9 cellular contexts compared by ENCODE assay signal in genomic region chr15:71651750-71652186, GRCh38.
A peak's percentile ranks its signal among the peaks of the same experiment; 100 is the strongest.
DNase-seq lines count a peak whose midpoint lies in the region; ATAC-seq, FAIRE-seq and TF ChIP-seq lines count a peak whose summit lies in the region.
"Had no signal": no experiment of that assay in that cellular context is flagged by ENCODE, and none has a peak within 500 bp of the region (broad histone marks: within the 10 kb centered on the region; RNA-seq: fewer than 3 reads in every experiment).

No MANE protein-coding gene starts in this region.

- no peaks in the 10 kb centered on the region for H3K9me3 ChIP-seq in SJCRH30 (replicated peaks)

- peaks cover 38% of the 10 kb centered on the region for H3K4me1 ChIP-seq in SJCRH30

- peaks cover 30% of the 10 kb centered on the region for H3K27me3 Mint-ChIP-seq in progenitor cell of endocrine pancreas

- no peaks in the 10 kb centered on the region for H3K27me3 ChIP-seq in SJCRH30

- H3K4me1 Mint-ChIP-seq in progenitor cell of endocrine pancreas (ENCODE audit: low read depth): peaks cover 8% of the 10 kb centered on the region
- H3K4me1 Mint-ChIP-seq: naive B cell had no signal

- no peak overlapping the region for H3K27ac Mint-ChIP-seq in progenitor cell of endocrine pancreas
- H3K27ac Mint-ChIP-seq: naive B cell had no signal

- H3K9me3 Mint-ChIP-seq in progenitor cell of endocrine pancreas (ENCODE audit: low read depth): no peaks in the 10 kb centered on the region

- H3K4me3 ChIP-seq in SJCRH30: no peak overlapping the region
- H3K4me3 ChIP-seq in fibroblast of the aortic adventitia (ENCODE audit: low read depth, low read length): no peak overlapping the region

- no peaks in the 10 kb centered on the region for H3K36me3 Mint-ChIP-seq in progenitor cell of endocrine pancreas (ENCODE audit: insufficient read depth)
- H3K36me3 Mint-ChIP-seq: naive B cell had no signal

- H3K36me3 ChIP-seq in SJCRH30: no peaks in the 10 kb centered on the region

- DNase-seq in D721Med (ENCODE audit: insufficient read length, low spot score): no peak
- peak; percentile 73 for DNase-seq in HT-29 (ENCODE audit: low spot score)
- DNase-seq in SJCRH30: peak; percentile 65 to 79
- DNase-seq in fibroblast of the aortic adventitia (ENCODE audit: low read depth): peak; percentile 88
- no peak for DNase-seq in progenitor cell of endocrine pancreas (ENCODE audit: low spot score, unreplicated experiment)
- no peak for DNase-seq in stimulated activated naive CD4-positive, alpha-beta T cell treated with Interleukin-2 at 50 U/mL for 16 hours (lab: John Stamatoyannopoulos, UW)
- DNase-seq in activated naive CD4-positive, alpha-beta T cell treated with anti-CD3 and anti-CD28 coated beads, Interleukin-2, amount 50 U/mL, for 16 hours: no peak
- DNase-seq: naive B cell had no signal

- TF ChIP-seq CTCF in D721Med (IDR thresholded peaks at IDR 0.05; ENCODE audit: insufficient read depth, missing control alignments) (peak; percentile 21), fibroblast of the aortic adventitia (IDR thresholded peaks at IDR 0.05; ENCODE audit: insufficient read depth, low read length) (peak; percentile 65), progenitor cell of endocrine pancreas (IDR thresholded peaks at IDR 0.05; ENCODE audit: unreplicated experiment) (peak; percentile 60)

- no peak overlapping the region for H3K4me3 Mint-ChIP-seq in progenitor cell of endocrine pancreas (ENCODE audit: low read depth)
- H3K4me3 Mint-ChIP-seq: naive B cell had no signal

- FAIRE-seq in D721Med (lab: Jason Lieb, UNC): no peak

- H3K27ac ChIP-seq in SJCRH30: no peak overlapping the region

- no peak for ATAC-seq in GM21526 (IDR thresholded peaks at IDR 0.05; ENCODE audit: low FRiP score, unreplicated experiment)

Comparison
In these comparisons a context has a peak if more than half of its experiments do, and no peak if none do; other contexts are left out.
1. DNase-seq: peak in HT-29 (single experiment), SJCRH30 (2 of 2) and fibroblast of the aortic adventitia (single experiment); none in D721Med (single experiment), progenitor cell of endocrine pancreas (single experiment), stimulated activated naive CD4-positive, alpha-beta T cell treated with Interleukin-2 at 50 U/mL for 16 hours (single experiment) and activated naive CD4-positive, alpha-beta T cell treated with anti-CD3 and anti-CD28 coated beads, Interleukin-2, amount 50 U/mL, for 16 hours (single experiment).
2. Peak in every context shown above with its lines, with median percentiles within 50 percentile points of each other: CTCF ChIP-seq.